15 cellular contexts compared by ENCODE assay signal in genomic region chr11:8766993-8767374, GRCh38.
A peak's percentile ranks its signal among the peaks of the same experiment; 100 is the strongest.
DNase-seq lines count a peak whose midpoint lies in the region; ATAC-seq, FAIRE-seq and TF ChIP-seq lines count a peak whose summit lies in the region.
"Had no signal": no experiment of that assay in that cellular context is flagged by ENCODE, and none has a peak within 500 bp of the region (broad histone marks: within the 10 kb centered on the region; RNA-seq: fewer than 3 reads in every experiment).

No MANE protein-coding gene starts in this region.

- in situ Hi-C loops in gastrocnemius medialis (cut with MboI; ENCODE audit: low sequenced_read_pairs in 4 of 4) = no loop called here

- peak; percentile 27 for DNase-seq in GM03348 (ENCODE audit: low spot score)
- no peak for DNase-seq in ascending aorta (ENCODE audit: low spot score in 2 of 2)
- no peak for DNase-seq in keratinocyte (ENCODE audit: low read depth, low spot score)
- no peak for DNase-seq in gastrocnemius medialis
- DNase-seq in NCI-H1930 (lab: John Stamatoyannopoulos, UW) = no peak
- DNase-seq in activated T-helper 2 cell treated with anti-CD3 and anti-CD28 coated beads, Interferon-gamma antibody, Interleukin-2, Interleukin-4, amounts not matched to agents 10 μg/mL and 5 μg/mL and 100 μg/mL, durations not matched to agents 14 hours and 24 hours and 36 hours (ENCODE audit: low spot score) = no peak
- DNase-seq in NK-92 (lab: John Stamatoyannopoulos, UW; ENCODE audit: unreplicated experiment) = no peak
- DNase-seq: activated CD4-positive, alpha-beta T cell treated with anti-CD3 and anti-CD28 coated beads, Interleukin-2, amount 10 ng/mL, durations not matched to agents 7 days and 5 days; anterior cingulate cortex; NCI-H1694 treated with DMSO at 0.1 percent for 48 hours; SHP77; T1000 had no signal

- H3K4me1 Mint-ChIP-seq in activated T-helper 2 cell treated with anti-CD3 and anti-CD28 coated beads, Interferon-gamma antibody, Interleukin-2, Interleukin-4, amounts not matched to agents 10 μg/mL and 5 μg/mL and 100 μg/mL, durations not matched to agents 14 hours and 24 hours and 36 hours (ENCODE audit: low read depth) = peaks cover 6% of the 10 kb centered on the region
- H3K4me1 Mint-ChIP-seq: activated CD4-positive, alpha-beta T cell treated with anti-CD3 and anti-CD28 coated beads, Interleukin-2, amount 10 ng/mL, durations not matched to agents 7 days and 5 days had no signal

- no peaks in the 10 kb centered on the region for H3K36me3 Mint-ChIP-seq in activated T-helper 2 cell treated with anti-CD3 and anti-CD28 coated beads, Interferon-gamma antibody, Interleukin-2, Interleukin-4, amounts not matched to agents 10 μg/mL and 5 μg/mL and 100 μg/mL, durations not matched to agents 14 hours and 24 hours and 36 hours (ENCODE audit: low read depth)

- H3K27me3 Mint-ChIP-seq in activated T-helper 2 cell treated with anti-CD3 and anti-CD28 coated beads, Interferon-gamma antibody, Interleukin-2, Interleukin-4, amounts not matched to agents 10 μg/mL and 5 μg/mL and 100 μg/mL, durations not matched to agents 14 hours and 24 hours and 36 hours (ENCODE audit: low read depth) = peaks cover 7% of the 10 kb centered on the region

- H3K36me3 ChIP-seq in ascending aorta (no peaks in the 10 kb centered on the region), keratinocyte (ENCODE audit: control insufficient read depth in 2 of 2, extremely low read depth in 1 of 2, insufficient read depth in 2 of 2, low read length in 2 of 2) (peaks cover 0 to 2% of the 10 kb centered on the region in 2 experiments), gastrocnemius medialis (no peaks in the 10 kb centered on the region)

- H3K4me3 ChIP-seq in ascending aorta = no peak overlapping the region
- H3K4me3 ChIP-seq in keratinocyte (ENCODE audit: control insufficient read depth in 2 of 3, extremely low read depth in 1 of 3, insufficient read depth in 2 of 3, low read depth in 1 of 3, low read length in 3 of 3) = no peak overlapping the region
- H3K4me3 ChIP-seq in gastrocnemius medialis = no peak overlapping the region

- H3K4me2 ChIP-seq in keratinocyte (ENCODE audit: control insufficient read depth, extremely low read depth, insufficient read depth, low read depth, low read length) = peak overlapping the region; percentile 20

- no peak overlapping the region for H2AFZ ChIP-seq in keratinocyte (ENCODE audit: control insufficient read depth, low read length)

- no peak overlapping the region for H3K27ac Mint-ChIP-seq in activated T-helper 2 cell treated with anti-CD3 and anti-CD28 coated beads, Interferon-gamma antibody, Interleukin-2, Interleukin-4, amounts not matched to agents 10 μg/mL and 5 μg/mL and 100 μg/mL, durations not matched to agents 14 hours and 24 hours and 36 hours
- H3K27ac Mint-ChIP-seq: activated CD4-positive, alpha-beta T cell treated with anti-CD3 and anti-CD28 coated beads, Interleukin-2, amount 10 ng/mL, durations not matched to agents 7 days and 5 days; activated T-helper 1 cell treated with anti-CD3 and anti-CD28 coated beads, Interleukin-12 subunit alpha, Interleukin-12 subunit beta, Interleukin-2, Interleukin-4 antibody, amounts not matched to agents 30 ng/mL and 10 ng/mL and 1 ng/mL, durations not matched to agents 14 hours and 24 hours and 36 hours had no signal

- no peaks in the 10 kb centered on the region for H4K20me1 ChIP-seq in keratinocyte (ENCODE audit: control insufficient read depth, extremely low read depth, insufficient read depth, low read length)

- dilution Hi-C loops in keratinocyte (cut with MboI; ENCODE audit: extremely low pct_ligation_motif_present, low sequenced_read_pairs) = no loop called here

- H3K27ac ChIP-seq in ascending aorta (peak overlapping the region; percentile 61 to 80), keratinocyte (ENCODE audit: control insufficient read depth, insufficient read depth, low read length) (peak overlapping the region; percentile 81), gastrocnemius medialis (peak overlapping the region; percentile 35 to 69 (median 40))

- no peak overlapping the region for H3K4me3 Mint-ChIP-seq in activated T-helper 2 cell treated with anti-CD3 and anti-CD28 coated beads, Interferon-gamma antibody, Interleukin-2, Interleukin-4, amounts not matched to agents 10 μg/mL and 5 μg/mL and 100 μg/mL, durations not matched to agents 14 hours and 24 hours and 36 hours (ENCODE audit: low read depth)
- H3K4me3 Mint-ChIP-seq: activated CD4-positive, alpha-beta T cell treated with anti-CD3 and anti-CD28 coated beads, Interleukin-2, amount 10 ng/mL, durations not matched to agents 7 days and 5 days; activated T-helper 1 cell treated with anti-CD3 and anti-CD28 coated beads, Interleukin-12 subunit alpha, Interleukin-12 subunit beta, Interleukin-2, Interleukin-4 antibody, amounts not matched to agents 30 ng/mL and 10 ng/mL and 1 ng/mL, durations not matched to agents 14 hours and 24 hours and 36 hours had no signal

- H3K9me3 ChIP-seq in ascending aorta (no peaks in the 10 kb centered on the region), keratinocyte (ENCODE audit: control insufficient read depth, low read depth, low read length) (no peaks in the 10 kb centered on the region), gastrocnemius medialis (no peaks in the 10 kb centered on the region)

- H3K9me1 ChIP-seq in keratinocyte (ENCODE audit: control insufficient read depth, extremely low read depth, insufficient read depth, low read length) = peaks cover 3% of the 10 kb centered on the region

- intact Hi-C loops in ascending aorta (cut with DNase I) (no loop called here), gastrocnemius medialis (cut with DNase I; ENCODE audit: low total_unique reads) (no loop called here)
- intact Hi-C loops in activated T-helper 2 cell treated with anti-CD3 and anti-CD28 coated beads, Interferon-gamma antibody, Interleukin-2, Interleukin-4, amounts not matched to agents 10 μg/mL and 5 μg/mL and 100 μg/mL, durations not matched to agents 14 hours and 24 hours and 36 hours (cut with micrococcal nuclease) = no loop called here

- TF ChIP-seq CTCF in ascending aorta (IDR thresholded peaks at IDR 0.05) (no peak), keratinocyte (optimal IDR thresholded peaks at IDR 0.05 in 1 of 3, IDR thresholded peaks at IDR 0.05 in 1 of 3, conservative IDR thresholded peaks at IDR 0.05 in 1 of 3; ENCODE audit: extremely low read depth in 1 of 3, insufficient read depth in 2 of 3, low read length in 3 of 3) (no peak), gastrocnemius medialis (IDR thresholded peaks at IDR 0.05 in 4 of 5, conservative IDR thresholded peaks at IDR 0.05 in 1 of 5) (no peak)

- H3K79me2 ChIP-seq in keratinocyte (ENCODE audit: control insufficient read depth, insufficient read depth, low read length) = peaks cover 50% of the 10 kb centered on the region

- no peaks in the 10 kb centered on the region for H3K27me3 ChIP-seq in ascending aorta
- H3K27me3 ChIP-seq in keratinocyte (ENCODE audit: control insufficient read depth, extremely low read depth, insufficient read depth, low read length) = no peaks in the 10 kb centered on the region
- no peaks in the 10 kb centered on the region for H3K27me3 ChIP-seq in gastrocnemius medialis

- no peak for FAIRE-seq in keratinocyte (lab: Jason Lieb, UNC)
- FAIRE-seq: H54 had no signal

- TF ChIP-seq POLR2A in gastrocnemius medialis (IDR thresholded peaks at IDR 0.05) = no peak

- H3K4me1 ChIP-seq in ascending aorta (peaks cover 14 to 53% of the 10 kb centered on the region in 2 donors), keratinocyte (ENCODE audit: control insufficient read depth, extremely low read depth, insufficient read depth, low read length) (peaks cover 48% of the 10 kb centered on the region), gastrocnemius medialis (peaks cover 48 to 50% of the 10 kb centered on the region in 2 donors)

- ATAC-seq in gastrocnemius medialis (peak; percentile 11 to 25), HG02798 (IDR thresholded peaks at IDR 0.05; ENCODE audit: poor library complexity, unreplicated experiment) (no peak)

- H3K9ac ChIP-seq in keratinocyte (ENCODE audit: control insufficient read depth, extremely low read depth, insufficient read depth, low read length) = peak overlapping the region; percentile 31

- no peaks in the 10 kb centered on the region for H3K9me3 Mint-ChIP-seq in activated T-helper 2 cell treated with anti-CD3 and anti-CD28 coated beads, Interferon-gamma antibody, Interleukin-2, Interleukin-4, amounts not matched to agents 10 μg/mL and 5 μg/mL and 100 μg/mL, durations not matched to agents 14 hours and 24 hours and 36 hours
- H3K9me3 Mint-ChIP-seq: activated CD4-positive, alpha-beta T cell treated with anti-CD3 and anti-CD28 coated beads, Interleukin-2, amount 10 ng/mL, durations not matched to agents 7 days and 5 days; activated T-helper 1 cell treated with anti-CD3 and anti-CD28 coated beads, Interleukin-12 subunit alpha, Interleukin-12 subunit beta, Interleukin-2, Interleukin-4 antibody, amounts not matched to agents 30 ng/mL and 10 ng/mL and 1 ng/mL, durations not matched to agents 14 hours and 24 hours and 36 hours had no signal
